In the genomic region with DNA sequence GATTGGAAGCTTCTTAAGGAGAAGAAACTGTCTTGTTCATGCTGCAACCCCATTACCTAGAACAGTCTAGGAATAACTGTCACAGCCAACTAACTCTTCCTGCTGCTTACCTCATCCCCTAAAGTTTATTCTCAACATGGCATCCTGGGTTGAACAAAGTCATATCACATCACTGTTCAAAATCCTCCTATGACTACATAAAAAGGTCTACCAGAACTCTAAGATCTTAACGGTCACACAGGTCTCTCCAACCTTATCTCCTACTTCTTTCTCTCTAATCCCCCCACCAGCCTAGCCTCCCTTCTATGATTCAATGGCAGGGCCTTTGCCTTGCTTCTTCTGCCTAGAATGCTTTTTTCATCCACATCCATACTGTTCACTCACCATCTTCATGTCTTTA, we compare ENCODE assay signal across 1 cellular context.
TF ChIP-seq lines count a peak whose summit lies in the region.

No MANE protein-coding gene starts in this region.

TF ChIP-seq in GM23338, 12 proteins besides CTCF, POLR2A, EP300 and RAD21 (continued from another document):
- TF ChIP-seq, protein P1, sequence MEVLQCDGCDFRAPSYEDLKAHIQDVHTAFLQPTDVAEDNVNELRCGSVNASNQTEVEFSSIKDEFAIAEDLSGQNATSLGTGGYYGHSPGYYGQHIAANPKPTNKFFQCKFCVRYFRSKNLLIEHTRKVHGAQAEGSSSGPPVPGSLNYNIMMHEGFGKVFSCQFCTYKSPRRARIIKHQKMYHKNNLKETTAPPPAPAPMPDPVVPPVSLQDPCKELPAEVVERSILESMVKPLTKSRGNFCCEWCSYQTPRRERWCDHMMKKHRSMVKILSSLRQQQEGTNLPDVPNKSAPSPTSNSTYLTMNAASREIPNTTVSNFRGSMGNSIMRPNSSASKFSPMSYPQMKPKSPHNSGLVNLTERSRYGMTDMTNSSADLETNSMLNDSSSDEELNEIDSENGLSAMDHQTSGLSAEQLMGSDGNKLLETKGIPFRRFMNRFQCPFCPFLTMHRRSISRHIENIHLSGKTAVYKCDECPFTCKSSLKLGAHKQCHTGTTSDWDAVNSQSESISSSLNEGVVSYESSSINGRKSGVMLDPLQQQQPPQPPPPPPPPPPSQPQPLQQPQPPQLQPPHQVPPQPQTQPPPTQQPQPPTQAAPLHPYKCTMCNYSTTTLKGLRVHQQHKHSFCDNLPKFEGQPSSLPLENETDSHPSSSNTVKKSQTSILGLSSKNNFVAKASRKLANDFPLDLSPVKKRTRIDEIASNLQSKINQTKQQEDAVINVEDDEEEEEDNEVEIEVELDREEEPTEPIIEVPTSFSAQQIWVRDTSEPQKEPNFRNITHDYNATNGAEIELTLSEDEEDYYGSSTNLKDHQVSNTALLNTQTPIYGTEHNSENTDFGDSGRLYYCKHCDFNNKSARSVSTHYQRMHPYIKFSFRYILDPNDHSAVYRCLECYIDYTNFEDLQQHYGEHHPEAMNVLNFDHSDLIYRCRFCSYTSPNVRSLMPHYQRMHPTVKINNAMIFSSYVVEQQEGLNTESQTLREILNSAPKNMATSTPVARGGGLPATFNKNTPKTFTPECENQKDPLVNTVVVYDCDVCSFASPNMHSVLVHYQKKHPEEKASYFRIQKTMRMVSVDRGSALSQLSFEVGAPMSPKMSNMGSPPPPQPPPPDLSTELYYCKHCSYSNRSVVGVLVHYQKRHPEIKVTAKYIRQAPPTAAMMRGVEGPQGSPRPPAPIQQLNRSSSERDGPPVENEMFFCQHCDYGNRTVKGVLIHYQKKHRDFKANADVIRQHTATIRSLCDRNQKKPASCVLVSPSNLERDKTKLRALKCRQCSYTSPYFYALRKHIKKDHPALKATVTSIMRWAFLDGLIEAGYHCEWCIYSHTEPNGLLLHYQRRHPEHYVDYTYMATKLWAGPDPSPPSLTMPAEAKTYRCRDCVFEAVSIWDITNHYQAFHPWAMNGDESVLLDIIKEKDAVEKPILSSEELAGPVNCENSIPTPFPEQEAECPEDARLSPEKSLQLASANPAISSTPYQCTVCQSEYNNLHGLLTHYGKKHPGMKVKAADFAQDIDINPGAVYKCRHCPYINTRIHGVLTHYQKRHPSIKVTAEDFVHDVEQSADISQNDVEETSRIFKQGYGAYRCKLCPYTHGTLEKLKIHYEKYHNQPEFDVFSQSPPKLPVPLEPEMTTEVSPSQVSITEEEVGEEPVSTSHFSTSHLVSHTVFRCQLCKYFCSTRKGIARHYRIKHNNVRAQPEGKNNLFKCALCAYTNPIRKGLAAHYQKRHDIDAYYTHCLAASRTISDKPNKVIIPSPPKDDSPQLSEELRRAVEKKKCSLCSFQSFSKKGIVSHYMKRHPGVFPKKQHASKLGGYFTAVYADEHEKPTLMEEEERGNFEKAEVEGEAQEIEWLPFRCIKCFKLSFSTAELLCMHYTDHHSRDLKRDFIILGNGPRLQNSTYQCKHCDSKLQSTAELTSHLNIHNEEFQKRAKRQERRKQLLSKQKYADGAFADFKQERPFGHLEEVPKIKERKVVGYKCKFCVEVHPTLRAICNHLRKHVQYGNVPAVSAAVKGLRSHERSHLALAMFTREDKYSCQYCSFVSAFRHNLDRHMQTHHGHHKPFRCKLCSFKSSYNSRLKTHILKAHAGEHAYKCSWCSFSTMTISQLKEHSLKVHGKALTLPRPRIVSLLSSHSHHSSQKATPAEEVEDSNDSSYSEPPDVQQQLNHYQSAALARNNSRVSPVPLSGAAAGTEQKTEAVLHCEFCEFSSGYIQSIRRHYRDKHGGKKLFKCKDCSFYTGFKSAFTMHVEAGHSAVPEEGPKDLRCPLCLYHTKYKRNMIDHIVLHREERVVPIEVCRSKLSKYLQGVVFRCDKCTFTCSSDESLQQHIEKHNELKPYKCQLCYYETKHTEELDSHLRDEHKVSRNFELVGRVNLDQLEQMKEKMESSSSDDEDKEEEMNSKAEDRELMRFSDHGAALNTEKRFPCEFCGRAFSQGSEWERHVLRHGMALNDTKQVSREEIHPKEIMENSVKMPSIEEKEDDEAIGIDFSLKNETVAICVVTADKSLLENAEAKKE (CRISPR knock-in tag; IDR thresholded peaks at IDR 0.05): no peak
- TF ChIP-seq, protein P2, sequence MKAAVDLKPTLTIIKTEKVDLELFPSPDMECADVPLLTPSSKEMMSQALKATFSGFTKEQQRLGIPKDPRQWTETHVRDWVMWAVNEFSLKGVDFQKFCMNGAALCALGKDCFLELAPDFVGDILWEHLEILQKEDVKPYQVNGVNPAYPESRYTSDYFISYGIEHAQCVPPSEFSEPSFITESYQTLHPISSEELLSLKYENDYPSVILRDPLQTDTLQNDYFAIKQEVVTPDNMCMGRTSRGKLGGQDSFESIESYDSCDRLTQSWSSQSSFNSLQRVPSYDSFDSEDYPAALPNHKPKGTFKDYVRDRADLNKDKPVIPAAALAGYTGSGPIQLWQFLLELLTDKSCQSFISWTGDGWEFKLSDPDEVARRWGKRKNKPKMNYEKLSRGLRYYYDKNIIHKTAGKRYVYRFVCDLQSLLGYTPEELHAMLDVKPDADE (IDR thresholded peaks at IDR 0.05): no peak
- TF ChIP-seq JUNB (IDR thresholded peaks at IDR 0.05; ENCODE audit: unreplicated experiment) (no peak), ZNF331 (CRISPR knock-in tag; IDR thresholded peaks at IDR 0.05; ENCODE audit: low read depth) (no peak)
TF ChIP-seq in GM23338: peak in this region for 0.
